14 cellular contexts compared by ENCODE assay signal in the genomic region with DNA sequence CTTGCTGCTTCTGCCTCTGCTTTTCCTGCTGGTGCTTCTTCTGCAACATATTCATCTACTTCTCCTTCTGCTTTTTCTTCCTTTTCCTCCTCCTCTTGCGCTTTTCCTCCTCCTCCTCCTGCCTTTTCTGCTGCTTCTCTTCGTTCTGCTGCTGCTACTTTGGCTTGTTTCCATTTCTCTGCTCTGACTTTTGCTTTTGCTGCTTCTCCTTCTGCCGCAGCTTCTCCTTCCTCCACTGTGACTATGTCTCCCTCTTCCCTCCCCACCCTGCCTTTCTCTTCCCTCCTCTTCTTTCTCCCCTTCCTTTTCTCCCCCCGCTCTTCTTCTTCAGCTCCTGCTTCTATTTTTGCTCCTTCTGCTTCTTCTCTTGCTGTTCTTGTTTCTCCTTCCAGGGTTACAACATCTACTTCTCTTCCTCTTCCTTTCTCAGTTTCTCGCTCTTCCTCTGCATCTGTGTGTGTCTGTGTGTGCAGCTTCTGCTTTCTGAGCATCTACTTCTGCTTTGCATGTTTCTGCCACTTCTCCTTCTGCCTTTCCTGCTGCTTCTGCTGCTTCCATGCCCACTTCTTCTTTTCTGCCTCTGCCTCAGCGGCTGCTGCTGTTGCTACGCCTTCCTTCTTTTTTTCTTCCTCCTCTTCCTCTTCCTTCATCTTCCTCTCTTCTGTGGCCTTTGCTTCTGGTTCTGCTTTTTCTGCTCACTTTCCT. TPM values are rescaled to one million over a fixed set of nuclear protein-coding genes. Genes with fewer than 3 reads are reported as not detected.
DNase-seq lines count a peak whose midpoint lies in the region; ATAC-seq and TF ChIP-seq lines count a peak whose summit lies in the region.
"Had no signal": no experiment of that assay in that cellular context is flagged by ENCODE, and none has a peak within 500 bp of the region (broad histone marks: within the 10 kb centered on the region; RNA-seq: fewer than 3 reads in every experiment).

No MANE protein-coding gene starts in this region.

- no peaks in the 10 kb centered on the region for H3K4me1 ChIP-seq in neural progenitor cell

- in situ Hi-C loops in ACHN (cut with HindIII; ENCODE audit: low pct_ligation_motif_present, low pct_unique_long_range_greater_than_20kb, low sequenced_read_pairs): no loop called here

- ATAC-seq in GM21360 (IDR thresholded peaks at IDR 0.05; ENCODE audit: unreplicated experiment): peak; percentile 59

- H3K27me3 ChIP-seq in neural progenitor cell: peaks cover 13% of the 10 kb centered on the region

- no peak overlapping the region for H3K27ac Mint-ChIP-seq in CD14-positive monocyte
- H3K27ac Mint-ChIP-seq in neural progenitor cell: no peak overlapping the region
- H3K27ac Mint-ChIP-seq: activated T-cell treated with anti-CD3 and anti-CD28 coated beads, Interleukin-2, amount 50 U/mL, for 24 hours; brain had no signal

- H3F3A ChIP-seq in neural progenitor cell (ENCODE audit: low read depth): no peaks in the 10 kb centered on the region

- H3K9me3 ChIP-seq in neural progenitor cell (ENCODE audit: low read depth): no peaks in the 10 kb centered on the region
- H3K9me3 ChIP-seq: thoracic aorta had no signal

- H3K36me3 ChIP-seq in neural progenitor cell: no peaks in the 10 kb centered on the region
- H3K36me3 ChIP-seq: thoracic aorta had no signal

- H3K4me1 Mint-ChIP-seq in CD14-positive monocyte: peaks cover 7% of the 10 kb centered on the region
- peaks cover 27% of the 10 kb centered on the region for H3K4me1 Mint-ChIP-seq in neural progenitor cell

- H3K79me2 ChIP-seq in neural progenitor cell (ENCODE audit: low read depth): no peaks in the 10 kb centered on the region

- H3K4me3 ChIP-seq in neural progenitor cell: no peak overlapping the region
- H3K4me3 ChIP-seq: thoracic aorta had no signal

- DNase-seq in CD14-positive monocyte (ENCODE audit: low spot score) (peak; percentile 87), Kasumi-1 (lab: John Stamatoyannopoulos, UW) (peak; percentile 99), UCSD-AML1 (lab: John Stamatoyannopoulos, UW; ENCODE audit: unreplicated experiment) (peak; percentile 59), NCI-H446 (lab: John Stamatoyannopoulos, UW) (no peak), neural progenitor cell (ENCODE audit: low spot score) (no peak), ACHN (no peak)
- no peak for DNase-seq in activated CD4-positive, alpha-beta T cell treated with anti-CD3 and anti-CD28 coated beads, Interleukin-2, amount 50 U/mL, for 48 hours
- DNase-seq: activated T-cell treated with anti-CD3 and anti-CD28 coated beads, Interleukin-2, amount 50 U/mL, for 24 hours; midbrain; NCI-H1436; retina had no signal

- no peak overlapping the region for H2AFZ ChIP-seq in neural progenitor cell (replicated peaks)

- H3K9me3 Mint-ChIP-seq in CD14-positive monocyte: peaks cover 2 to 30% (median 6%) of the 10 kb centered on the region in 7 donors
- no peaks in the 10 kb centered on the region for H3K9me3 Mint-ChIP-seq in neural progenitor cell

- no peaks in the 10 kb centered on the region for H4K20me1 ChIP-seq in neural progenitor cell (ENCODE audit: low read depth)

- TF ChIP-seq CTCF in CD14-positive monocyte (IDR thresholded peaks at IDR 0.05): no peak
- no peak for TF ChIP-seq CTCF in neural progenitor cell (IDR thresholded peaks at IDR 0.05)

- H3K36me3 Mint-ChIP-seq in CD14-positive monocyte (no peaks in the 10 kb centered on the region), neural progenitor cell (peaks cover 7% of the 10 kb centered on the region)
- H3K36me3 Mint-ChIP-seq: brain had no signal

- intact Hi-C loops in CD14-positive monocyte (cut with micrococcal nuclease): loop anchor here (2.0 to 10.0 kb wide), 4 partner anchors 32 to 365 kb away; a partner anchor contains a TSS

- H3K4me3 Mint-ChIP-seq in CD14-positive monocyte (no peak overlapping the region), neural progenitor cell (no peak overlapping the region)
- H3K4me3 Mint-ChIP-seq: activated T-cell treated with anti-CD3 and anti-CD28 coated beads, Interleukin-2, amount 50 U/mL, for 24 hours; brain had no signal

- H3K27me3 Mint-ChIP-seq in CD14-positive monocyte (ENCODE audit: low read depth in 3 of 3) (peaks cover 0 to 1% (median 0%) of the 10 kb centered on the region in 3 donors), neural progenitor cell (ENCODE audit: insufficient read depth, low read depth) (peaks cover 20% of the 10 kb centered on the region)

- H3K9ac ChIP-seq in neural progenitor cell: no peak overlapping the region

- H3K27ac ChIP-seq in neural progenitor cell: no peak overlapping the region
- H3K27ac ChIP-seq: thoracic aorta had no signal

- H3K4me2 ChIP-seq in neural progenitor cell: no peak overlapping the region

RNA-seq across cellular contexts. Expression of a gene that starts 51.4 kb away (rescaled TPM):
- polyA plus RNA-seq in CD14-positive monocyte: 1 to 10 TPM; 6.6 to 9.8 TPM
- 0.80 and 2.6 TPM in 2 replicates for total RNA-seq in neural progenitor cell (ENCODE audit: low replicate concordance)

Comparison
In these comparisons a context has a peak if more than half of its experiments do, and no peak if none do; other contexts are left out.
1. DNase-seq: peak in CD14-positive monocyte (single experiment), Kasumi-1 (2 of 2) and UCSD-AML1 (single experiment); none in NCI-H446 (0 of 2), neural progenitor cell (single experiment), activated CD4-positive, alpha-beta T cell treated with anti-CD3 and anti-CD28 coated beads, Interleukin-2, amount 50 U/mL, for 48 hours (0 of 2) and ACHN (single experiment).